In the genomic region with DNA sequence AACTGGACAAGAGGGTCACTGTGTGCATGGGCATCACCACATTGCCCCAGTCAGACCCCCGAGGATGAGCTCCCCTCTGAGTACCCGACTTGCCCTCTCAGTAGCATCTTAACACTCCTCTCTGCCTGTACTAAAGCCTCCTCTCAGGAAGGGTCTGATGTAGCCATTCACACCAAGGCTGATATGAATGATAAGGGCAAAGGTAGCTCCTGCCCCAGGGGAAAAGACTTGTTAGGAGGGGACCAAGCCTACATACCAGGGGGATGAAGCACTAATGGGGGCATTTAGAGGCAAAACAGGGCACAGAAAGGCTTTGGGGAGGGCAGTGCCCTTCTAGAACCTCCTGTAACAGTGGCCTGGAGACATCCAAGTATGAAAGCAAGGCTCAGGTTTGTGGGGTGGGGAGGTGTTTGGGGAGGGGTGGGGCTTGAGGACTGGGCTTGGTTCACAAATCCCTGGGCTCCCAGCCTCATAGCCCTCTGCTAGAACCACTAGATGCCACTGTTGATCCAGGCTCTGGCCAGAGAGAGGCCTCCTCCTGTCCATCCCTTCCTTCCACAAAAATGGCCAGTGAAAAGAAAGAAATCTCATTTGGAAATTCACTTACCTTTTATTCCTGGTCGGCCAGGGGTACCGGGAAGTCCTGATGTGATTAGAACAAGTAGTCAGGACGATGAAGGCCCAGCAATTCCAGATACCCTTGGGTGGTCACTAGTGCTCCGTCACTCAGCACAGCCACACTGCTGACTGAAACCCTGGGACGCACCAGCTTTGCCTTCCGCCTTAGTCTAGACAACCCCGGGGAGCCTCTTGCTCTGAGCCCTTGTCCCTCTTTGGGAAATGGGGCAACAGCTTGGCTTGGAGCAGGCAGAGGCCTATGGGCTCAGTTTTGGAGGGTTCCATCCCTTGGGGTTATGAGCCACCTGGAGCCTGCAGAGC, we compare ENCODE assay signal across 8 cellular contexts. TPM values are rescaled to one million over a fixed set of nuclear protein-coding genes. Genes with fewer than 3 reads are reported as not detected.
DNase-seq lines count a peak whose midpoint lies in the region; ATAC-seq lines count a peak whose summit lies in the region.

No MANE protein-coding gene starts in this region.

- no peaks in the 10 kb centered on the region for H3K9me3 Mint-ChIP-seq in activated naive CD4-positive, alpha-beta T cell treated with anti-CD3 and anti-CD28 coated beads, Interleukin-2, amount 50 U/mL, for 72 hours

- no peak overlapping the region for H3K27ac Mint-ChIP-seq in activated naive CD4-positive, alpha-beta T cell treated with anti-CD3 and anti-CD28 coated beads, Interleukin-2, amount 50 U/mL, for 72 hours

- H3K36me3 Mint-ChIP-seq in activated naive CD4-positive, alpha-beta T cell treated with anti-CD3 and anti-CD28 coated beads, Interleukin-2, amount 50 U/mL, for 72 hours: no peaks in the 10 kb centered on the region

- ATAC-seq in activated naive CD4-positive, alpha-beta T cell treated with anti-CD3 and anti-CD28 coated beads, Interleukin-2, amount 50 U/mL, for 72 hours: peak; percentile 63
- no peak for ATAC-seq in GM18909 (IDR thresholded peaks at IDR 0.05; ENCODE audit: poor library complexity, unreplicated experiment)

- DNase-seq in activated naive CD4-positive, alpha-beta T cell treated with anti-CD3 and anti-CD28 coated beads, Interleukin-2, amount 50 U/mL, for 72 hours (ENCODE audit: low spot score in 2 of 2): no peak
- no peak for DNase-seq in activated naive CD4-positive, alpha-beta T cell treated with Interleukin-2 at 50 U/mL for 16 hours
- DNase-seq in NCI-H2227 (lab: John Stamatoyannopoulos, UW; ENCODE audit: unreplicated experiment) (peak; percentile 49), dermis microvascular lymphatic vessel endothelial cell (ENCODE audit: low read depth in 2 of 2) (peak; percentile 45 to 77), lung microvascular endothelial cell (ENCODE audit: low read depth in 2 of 2) (peak; percentile 82 to 84), NCI-H526 treated with DMSO at 0.1 percent for 48 hours (lab: John Stamatoyannopoulos, UW) (no peak), T-helper 1 cell (no peak)

RNA-seq across cellular contexts. Expression of gene COL17A1, which starts 40.3 kb away (rescaled TPM):
- not detected for total RNA-seq in activated naive CD4-positive, alpha-beta T cell treated with anti-CD3 and anti-CD28 coated beads, Interleukin-2, amount 50 U/mL, for 72 hours
- total RNA-seq in dermis microvascular lymphatic vessel endothelial cell (0.25 and 0.90 TPM in 2 replicates), lung microvascular endothelial cell (under 0.01 and 0.44 TPM in 2 replicates)

Comparison
In these comparisons a context has a peak if more than half of its experiments do, and no peak if none do; other contexts are left out.
1. DNase-seq: peak in NCI-H2227 (single experiment), dermis microvascular lymphatic vessel endothelial cell (2 of 2) and lung microvascular endothelial cell (2 of 2); none in activated naive CD4-positive, alpha-beta T cell treated with anti-CD3 and anti-CD28 coated beads, Interleukin-2, amount 50 U/mL, for 72 hours (0 of 2), activated naive CD4-positive, alpha-beta T cell treated with Interleukin-2 at 50 U/mL for 16 hours (single experiment), NCI-H526 treated with DMSO at 0.1 percent for 48 hours (single experiment) and T-helper 1 cell (0 of 5).